ENCODE assay signal across 23 cellular contexts in genomic region chr18:58468191-58468590, GRCh38.
"Had no signal": no experiment of that assay in that cellular context is flagged by ENCODE, and none has a peak within 500 bp of the region (broad histone marks: within the 10 kb centered on the region; RNA-seq: fewer than 3 reads in every experiment).

No MANE protein-coding gene starts in this region.

- FAIRE-seq: HepG2 had no signal

- ATAC-seq: HepG2, Panc1, PC-3 had no signal

- DNase-seq: IMR-90, Karpas-422, KG1, MM.1S, NCI-H1092 treated with DMSO at 0.1 percent for 48 hours, NCI-H1436, NCI-H187, NCI-H2029, NCI-H2081 treated with DMSO at 0.1 percent for 48 hours, NCI-H2171, NCI-H226, NCI-H446, NCI-H510A, NCI-H524 treated with DMSO at 0.1 percent for 48 hours, NCI-H69, NCI-H774, PC-3, Right ventricle myocardium superior, SIG-M5 had no signal

- H3K4me3 ChIP-seq: SJSA1, SK-N-MC had no signal

- H3K27me3 ChIP-seq: SJSA1 had no signal

- H3K9me3 ChIP-seq: SJSA1 had no signal

- H3K27ac ChIP-seq: SJSA1, SK-N-MC had no signal

- H3K4me1 ChIP-seq: SJSA1 had no signal

- H3K36me3 ChIP-seq: SJSA1 had no signal
